ENCODE assay signal across 33 cellular contexts in the genomic region with DNA sequence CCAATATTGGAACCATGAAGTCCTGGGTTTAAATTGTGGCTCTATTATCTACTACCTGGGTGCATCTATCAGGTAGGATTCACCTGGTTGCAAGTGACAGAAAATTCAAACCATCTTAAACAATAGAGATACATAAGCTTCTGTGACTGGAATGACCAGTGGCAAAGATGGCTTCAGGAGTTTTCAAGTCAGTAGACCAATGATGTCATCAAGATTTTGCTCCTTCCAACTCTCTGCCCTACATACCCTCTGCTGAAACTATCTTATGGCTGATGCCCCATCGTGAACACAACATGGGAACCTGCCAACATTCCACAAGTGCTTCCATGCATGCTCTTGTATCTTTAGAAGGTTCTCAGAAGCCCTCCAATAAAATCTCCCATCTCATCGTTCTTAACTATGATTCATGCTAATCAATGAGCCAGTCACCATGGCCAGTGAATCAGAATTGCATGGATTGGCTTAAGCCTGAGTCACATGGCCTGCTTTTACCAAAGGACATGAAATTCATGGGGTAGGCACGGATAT.
"Had no signal": no experiment of that assay in that cellular context is flagged by ENCODE, and none has a peak within 500 bp of the region (broad histone marks: within the 10 kb centered on the region; RNA-seq: fewer than 3 reads in every experiment).

No MANE protein-coding gene starts in this region.

- ATAC-seq: activated CD4-positive, alpha-beta T cell treated with anti-CD3 and anti-CD28 coated beads for 36 hours; activated CD4-positive, CD25-positive, alpha-beta regulatory T cell treated with anti-CD3 and anti-CD28 coated beads, Interleukin-2, amount 50 U/mL, for 24 hours; activated CD8-positive, alpha-beta memory T cell treated with anti-CD3 and anti-CD28 coated beads, Interleukin-2, amount 10 ng/mL, durations not matched to agents 7 days and 5 days; activated CD8-positive, alpha-beta T cell treated with anti-CD3 and anti-CD28 coated beads, Interleukin-2, amount 10 ng/mL, durations not matched to agents 7 days and 5 days; activated naive CD8-positive, alpha-beta T cell treated with anti-CD3 and anti-CD28 coated beads, Interleukin-2, amount 50 U/mL, for 24 hours; T-cell; T-helper 17 cell; WTC11 had no signal

- DNase-seq: activated CD4-positive, alpha-beta memory T cell treated with anti-CD3 and anti-CD28 coated beads, Interleukin-2, amount 10 ng/mL, durations not matched to agents 7 days and 5 days; activated CD4-positive, alpha-beta T cell treated with anti-CD3 and anti-CD28 coated beads for 1 hour; activated CD4-positive, alpha-beta T cell treated with anti-CD3 and anti-CD28 coated beads for 36 hours; activated CD4-positive, alpha-beta T cell treated with anti-CD3 and anti-CD28 coated beads for 48 hours; activated CD4-positive, alpha-beta T cell treated with anti-CD3 and anti-CD28 coated beads, Interleukin-2, amount 10 ng/mL, durations not matched to agents 7 days and 5 days; activated CD4-positive, alpha-beta T cell treated with anti-CD3 and anti-CD28 coated beads, Interleukin-2, amount 50 U/mL, for 48 hours; activated CD4-positive, CD25-positive, alpha-beta regulatory T cell; activated CD8-positive, alpha-beta memory T cell treated with anti-CD3 and anti-CD28 coated beads for 24 hours; activated CD8-positive, alpha-beta memory T cell treated with anti-CD3 and anti-CD28 coated beads, Interleukin-2, amount 10 ng/mL, durations not matched to agents 7 days and 5 days; activated CD8-positive, alpha-beta memory T cell treated with anti-CD3 and anti-CD28 coated beads, Interleukin-2, amount 50 U/mL, for 48 hours; activated CD8-positive, alpha-beta T cell treated with anti-CD3 and anti-CD28 coated beads, Interleukin-2, amount 10 ng/mL, durations not matched to agents 7 days and 5 days; activated effector memory CD4-positive, alpha-beta T cell treated with Interleukin-2 at 50 U/mL for 16 hours; activated gamma-delta T cell; activated naive CD4-positive, alpha-beta T cell treated with anti-CD3 and anti-CD28 coated beads, Interleukin-2, amount 10 ng/mL, durations not matched to agents 7 days and 5 days; activated naive CD4-positive, alpha-beta T cell treated with Interleukin-2 at 50 U/mL for 16 hours; activated naive CD8-positive, alpha-beta T cell treated with anti-CD3 and anti-CD28 coated beads, Interleukin-2, amount 10 ng/mL, durations not matched to agents 7 days and 5 days; activated naive CD8-positive, alpha-beta T cell treated with anti-CD3 and anti-CD28 coated beads, Interleukin-2, amount 50 U/mL, for 24 hours; activated T-cell treated with anti-CD3 and anti-CD28 coated beads, Interleukin-2, amount 50 U/mL, for 24 hours; activated T-cell treated with anti-CD3 and anti-CD28 coated beads, Interleukin-2, amount 50 U/mL, for 48 hours; amygdala; anterior cingulate cortex; caudate nucleus; cerebellar nuclear complex; T-cell; T-helper 17 cell; T1000; WERI-Rb-1 had no signal

- H3K4me3 ChIP-seq: ascending aorta, cardiac muscle cell had no signal

- H3K27me3 ChIP-seq: ascending aorta, cardiac muscle cell had no signal

- H3K4me1 ChIP-seq: ascending aorta had no signal

- H3K36me3 ChIP-seq: ascending aorta, cardiac muscle cell, WERI-Rb-1 had no signal

- FAIRE-seq: bronchial epithelial cell, TTC549 had no signal

- H3K27ac ChIP-seq: ascending aorta, cardiac muscle cell, WERI-Rb-1 had no signal
